In the genomic region with DNA sequence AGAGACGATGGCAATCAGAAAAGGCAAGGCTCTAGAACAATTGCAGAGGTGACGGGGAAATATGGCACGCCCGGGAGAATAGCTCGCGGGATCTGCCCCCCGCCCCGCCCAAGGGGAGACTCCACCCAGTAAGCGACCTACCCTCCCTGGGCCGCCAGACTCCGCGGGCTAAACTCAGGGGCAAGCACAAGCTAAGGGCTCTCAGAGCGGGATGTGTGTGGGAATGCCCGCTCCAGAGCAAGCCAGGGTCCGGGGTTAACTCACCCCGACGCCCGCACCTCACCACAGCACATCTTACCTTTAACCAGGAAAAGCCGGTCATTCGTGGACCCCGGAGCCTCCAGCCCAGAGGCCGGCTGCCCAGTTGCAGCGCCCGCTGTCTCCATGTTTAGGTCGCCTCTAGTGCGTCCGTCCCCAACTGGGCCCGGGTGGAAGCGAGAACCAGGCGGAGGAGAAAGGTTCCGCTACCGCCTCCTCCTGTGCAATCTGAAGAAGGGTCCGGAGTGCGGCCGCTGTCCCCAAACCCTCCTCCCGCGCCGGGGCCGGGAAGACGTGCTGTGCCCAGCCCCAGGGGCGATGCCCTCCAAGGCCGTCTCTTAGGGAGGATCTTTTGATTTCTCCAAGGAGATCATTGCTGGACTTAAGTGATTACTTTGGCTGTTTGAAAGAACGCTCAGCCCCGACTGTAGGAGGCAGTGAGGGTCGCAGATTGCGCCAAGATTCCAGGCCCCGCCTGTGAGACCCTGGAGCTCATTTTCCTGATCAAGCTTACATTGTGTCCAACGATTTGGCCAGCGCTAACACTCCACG, we compare ENCODE assay signal across 8 cellular contexts. TPM values are rescaled to one million over a fixed set of nuclear protein-coding genes. Genes with fewer than 3 reads are reported as not detected.
DNase-seq lines count a peak whose midpoint lies in the region; ATAC-seq and TF ChIP-seq lines count a peak whose summit lies in the region.

TSS of gene TMEM242 (minus strand) at position 406 of the 810 bp plus-strand sequence. CDS start at position 386, 20 bp downstream.

- in situ Hi-C loops in Caki2 (cut with HindIII; ENCODE audit: low pct_unique_long_range_greater_than_20kb, low sequenced_read_pairs): loop anchor here (10.0 kb wide), 1 partner anchor 341 kb away; no protein-coding TSS in a partner anchor

- no peaks in the 10 kb centered on the region for H3K27me3 ChIP-seq in neural cell (ENCODE audit: insufficient read depth, low read depth, low read length)

- H4K20me1 ChIP-seq in neural cell (ENCODE audit: insufficient read depth): no peaks in the 10 kb centered on the region

- peak within 1 kb of the TSS; percentile 90 for H3K4me3 ChIP-seq in Jurkat, Clone E6-1 (ENCODE audit: low read length)
- peak within 1 kb of the TSS; percentile 96 for H3K4me3 ChIP-seq in fibroblast of mammary gland (ENCODE audit: control insufficient read depth, low read depth, low read length)
- H3K4me3 ChIP-seq in neural cell (ENCODE audit: low read length): peak within 1 kb of the TSS; percentile 89

- peak; percentile 72 for TF ChIP-seq RAD21 in neural cell (conservative IDR thresholded peaks at IDR 0.05)

- no peaks in the 10 kb centered on the region for H3K9me3 ChIP-seq in neural cell (ENCODE audit: low read length)

- TF ChIP-seq EP300 in neural cell (conservative IDR thresholded peaks at IDR 0.05; ENCODE audit: poor library complexity, severe bottlenecking): peak; percentile 44

- peak within 1 kb of the TSS; percentile 84 for H3K27ac ChIP-seq in neural cell (ENCODE audit: low read length)

- DNase-seq in Caki2 (ENCODE audit: low read depth) (peak; percentile 89), activated T-cell treated with anti-CD3 and anti-CD28 coated beads for 4 hours (peak; percentile 88), fibroblast of mammary gland (ENCODE audit: low read depth) (peak; percentile 94), stromal cell of bone marrow (ENCODE audit: low read depth) (peak; percentile 84), NCI-H748 treated with DMSO at 0.1 percent for 48 hours (lab: John Stamatoyannopoulos, UW) (no peak)
- peak; percentile 83 for DNase-seq in Jurkat, Clone E6-1 (ENCODE audit: low read depth, low spot score)

- H3K9ac ChIP-seq in neural cell (ENCODE audit: low read length): peak within 1 kb of the TSS; percentile 79

- H3F3A ChIP-seq in neural cell (ENCODE audit: insufficient read depth, low read length, poor library complexity, severe bottlenecking): no peaks in the 10 kb centered on the region

- peak; percentile 29 for TF ChIP-seq CTCF in fibroblast of mammary gland (conservative IDR thresholded peaks at IDR 0.05; ENCODE audit: control insufficient read depth, insufficient read depth, low read depth, low read length)
- TF ChIP-seq CTCF in neural cell (IDR thresholded peaks at IDR 0.05; ENCODE audit: poor library complexity, severe bottlenecking): peak; percentile 87

- peak; percentile 84 for ATAC-seq in GM21576 (IDR thresholded peaks at IDR 0.05; ENCODE audit: unreplicated experiment)

- no peaks in the 10 kb centered on the region for H3K9me2 ChIP-seq in neural cell (ENCODE audit: insufficient read depth, low read length)

- peak within 1 kb of the TSS; percentile 79 for H2AFZ ChIP-seq in neural cell (ENCODE audit: low read depth, low read length)

- peaks cover 13% of the 10 kb centered on the region for H3K79me2 ChIP-seq in neural cell (replicated peaks; ENCODE audit: insufficient read depth, low read length)

- H3K36me3 ChIP-seq in neural cell (ENCODE audit: insufficient read depth, low read length): no peaks in the 10 kb centered on the region

- H3K4me2 ChIP-seq in neural cell (ENCODE audit: low read length): peak within 1 kb of the TSS; percentile 83

TF ChIP-seq in neural cell, 6 proteins besides CTCF, POLR2A, EP300 and RAD21:
- TF ChIP-seq EZH2 (IDR thresholded peaks at IDR 0.05; ENCODE audit: borderline replicate concordance, insufficient read depth, low read length, poor library complexity, severe bottlenecking): no peak
- TF ChIP-seq MXI1 (conservative IDR thresholded peaks at IDR 0.05; ENCODE audit: poor library complexity, severe bottlenecking): peak; percentile 73
- peak; percentile 71 for TF ChIP-seq SMC3 (conservative IDR thresholded peaks at IDR 0.05; ENCODE audit: poor library complexity)
- peak; percentile 72 for TF ChIP-seq REST (IDR thresholded peaks at IDR 0.05; ENCODE audit: borderline replicate concordance)
- peak; percentile 88 for TF ChIP-seq TAF1 (IDR thresholded peaks at IDR 0.05; ENCODE audit: low read depth)
- TF ChIP-seq POLR2AphosphoS5 (IDR thresholded peaks at IDR 0.05): peak; percentile 82

RNA-seq across cellular contexts. Expression of gene TMEM242, which starts in this region (rescaled TPM):
- total RNA-seq in Caki2 (2014; rRNA removed; shearing (Covaris generic); ENCODE audit: low replicate concordance): 3.2 and 3.3 TPM in 2 replicates
- 5.4 TPM for polyA plus RNA-seq in Jurkat, Clone E6-1 (2012; ENCODE audit: insufficient read depth, insufficient read length)
- 17.6 and 19.4 TPM in 2 replicates for polyA plus RNA-seq in neural cell
- 14.9 and 18.9 TPM in 2 replicates for polyA minus RNA-seq in neural cell
